ENCODE assay signal across 17 cellular contexts in the genomic region with DNA sequence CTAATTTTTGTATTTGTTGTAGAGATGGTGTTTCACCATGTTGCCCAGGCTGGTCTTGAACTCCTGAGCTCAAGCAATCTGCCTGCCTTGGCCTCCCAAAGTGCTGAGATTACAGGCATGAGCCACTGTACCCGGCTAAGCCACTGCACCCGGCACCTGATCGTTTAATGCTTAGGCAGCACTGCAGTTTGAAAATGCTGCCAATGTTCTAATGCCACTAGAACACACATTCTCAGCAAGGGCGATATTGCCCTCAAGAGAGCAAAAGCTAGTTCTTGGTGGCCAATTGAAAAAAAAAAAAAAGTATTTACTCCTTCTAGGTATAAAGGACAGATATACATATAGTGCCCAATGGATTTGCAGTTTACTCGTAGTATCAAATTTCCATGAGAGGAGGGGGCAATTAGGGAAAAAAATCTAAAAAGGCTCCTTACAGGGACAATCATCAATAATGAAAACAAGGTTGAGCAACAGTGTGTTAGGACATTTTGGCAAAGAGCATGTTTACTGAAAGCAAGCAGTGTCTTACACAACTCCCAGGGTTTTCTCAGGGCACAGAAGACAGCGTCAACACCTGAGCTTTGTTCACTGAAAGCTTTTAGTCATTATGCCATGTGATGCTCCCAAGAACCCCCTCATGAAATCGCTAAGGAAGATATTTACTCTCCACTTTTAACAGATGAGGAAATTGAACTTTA.
DNase-seq lines count a peak whose midpoint lies in the region; ATAC-seq, FAIRE-seq and TF ChIP-seq lines count a peak whose summit lies in the region.
"Had no signal": no experiment of that assay in that cellular context is flagged by ENCODE, and none has a peak within 500 bp of the region (broad histone marks: within the 10 kb centered on the region; RNA-seq: fewer than 3 reads in every experiment).

No MANE protein-coding gene starts in this region.

- DNase-seq in NCI-H2029 treated with DMSO at 0.1 percent for 48 hours (lab: John Stamatoyannopoulos, UW) (peak; percentile 33), bronchial epithelial cell (ENCODE audit: low read depth) (peak; percentile 85), left lung (no peak), H54 (ENCODE audit: insufficient read length, low spot score) (no peak), G401 (ENCODE audit: low spot score) (no peak)
- DNase-seq: activated CD8-positive, alpha-beta T cell treated with anti-CD3 and anti-CD28 coated beads for 36 hours; anterior cingulate cortex; dermis blood vessel endothelial cell; DND-41; NCI-H446; stimulated activated naive CD4-positive, alpha-beta T cell treated with Interleukin-2 at 50 U/mL for 16 hours had no signal

- FAIRE-seq in bronchial epithelial cell (lab: Jason Lieb, UNC) (no peak), H54 (lab: Jason Lieb, UNC) (no peak)
- FAIRE-seq: H1 had no signal

- H3K4me1 ChIP-seq in left lung (no peaks in the 10 kb centered on the region), subcutaneous abdominal adipose tissue (ENCODE audit: control insufficient read depth in 5 of 5, insufficient read depth in 5 of 5, low read length in 5 of 5) (peaks cover 2 to 33% (median 25%) of the 10 kb centered on the region in 5 donors)

- TF ChIP-seq CTCF in bronchial epithelial cell (IDR thresholded peaks at IDR 0.05; ENCODE audit: insufficient read depth, low read length, severe bottlenecking) (no peak), left lung (IDR thresholded peaks at IDR 0.05) (no peak)

- no peak for TF ChIP-seq POLR2A in H54 (IDR thresholded peaks at IDR 0.05; ENCODE audit: low read depth, low read length)

- H3K4me3 ChIP-seq in bronchial epithelial cell (ENCODE audit: low read depth, low read length) (no peak overlapping the region), left lung (no peak overlapping the region), subcutaneous abdominal adipose tissue (ENCODE audit: low read depth in 1 of 5, low read length in 5 of 5) (no peak overlapping the region)
- H3K4me3 ChIP-seq: skin epidermis had no signal

- H3K27ac ChIP-seq in left lung (no peak overlapping the region), subcutaneous abdominal adipose tissue (ENCODE audit: low read depth, low read length) (peak overlapping the region; percentile 72)

- no peaks in the 10 kb centered on the region for H3K9me3 ChIP-seq in left lung
- H3K9me3 ChIP-seq in subcutaneous abdominal adipose tissue (ENCODE audit: control insufficient read depth in 5 of 5, low read length in 5 of 5) = no peaks in the 10 kb centered on the region

- peak overlapping the region in 1 of 5 donors; percentile 42 for H3K9ac ChIP-seq in subcutaneous abdominal adipose tissue (ENCODE audit: low read length in 5 of 5)

- intact Hi-C loops in left lung (cut with DNase I) = no loop called here

- H3K36me3 ChIP-seq in bronchial epithelial cell (ENCODE audit: control insufficient read depth, insufficient read depth, low read length) (no peaks in the 10 kb centered on the region), left lung (no peaks in the 10 kb centered on the region), subcutaneous abdominal adipose tissue (ENCODE audit: control insufficient read depth in 5 of 5, insufficient read depth in 5 of 5, low read length in 5 of 5) (no peaks in the 10 kb centered on the region)

- peaks cover 2% of the 10 kb centered on the region for H3K27me3 ChIP-seq in bronchial epithelial cell (ENCODE audit: control insufficient read depth, insufficient read depth, low read length)
- H3K27me3 ChIP-seq in left lung = peaks cover 5 to 33% of the 10 kb centered on the region in 2 donors
- peaks cover 0 to 2% (median 0%) of the 10 kb centered on the region in 5 donors for H3K27me3 ChIP-seq in subcutaneous abdominal adipose tissue (ENCODE audit: control insufficient read depth in 5 of 5, insufficient read depth in 4 of 5, low read length in 5 of 5)

- in situ Hi-C loops in G401 (cut with HindIII; ENCODE audit: low sequenced_read_pairs) = no loop called here

- peak; percentile 83 for ATAC-seq in left lung
- no peak for ATAC-seq in GM19324 (IDR thresholded peaks at IDR 0.05; ENCODE audit: low FRiP score, unreplicated experiment)
- ATAC-seq: activated CD8-positive, alpha-beta T cell treated with anti-CD3 and anti-CD28 coated beads for 36 hours; activated T-helper 17 cell treated with anti-CD3 and anti-CD28 coated beads, Interleukin-2, amount 50 U/mL, for 72 hours; SK-N-SH treated with all-trans-retinoic acid at 6 μM for 48 hours had no signal

Comparison
In these comparisons a context has a peak if more than half of its experiments do, and no peak if none do; other contexts are left out.
1. DNase-seq: peak in NCI-H2029 treated with DMSO at 0.1 percent for 48 hours (single experiment) and bronchial epithelial cell (single experiment); none in left lung (0 of 2), H54 (single experiment) and G401 (single experiment).